23 cellular contexts compared by ENCODE assay signal in genomic region chr6:14083262-14083661, GRCh38. TPM values are rescaled to one million over a fixed set of nuclear protein-coding genes. Genes with fewer than 3 reads are reported as not detected.
DNase-seq lines count a peak whose midpoint lies in the region; ATAC-seq, FAIRE-seq and TF ChIP-seq lines count a peak whose summit lies in the region.
"Had no signal": no experiment of that assay in that cellular context is flagged by ENCODE, and none has a peak within 500 bp of the region (broad histone marks: within the 10 kb centered on the region; RNA-seq: fewer than 3 reads in every experiment).

No MANE protein-coding gene starts in this region.

- H2AFZ ChIP-seq in GM12878 (ENCODE audit: control insufficient read depth, low read depth, low read length) (no peak overlapping the region), H1 (ENCODE audit: low read length) (no peak overlapping the region)

- H3K9ac ChIP-seq in GM12878 (ENCODE audit: control insufficient read depth, insufficient read depth, low read length), result no peak overlapping the region
- H3K9ac ChIP-seq in H1 (replicated peaks in 1 of 4; ENCODE audit: extremely low read depth in 1 of 4, low read depth in 3 of 4, low read length in 3 of 4), result no peak overlapping the region
- H3K9ac ChIP-seq: BLaER1 treated with 17β-estradiol and CSF1 and Interleukin-3, amounts not matched to agents 10 nM and 100 nM had no signal

- TF ChIP-seq RAD21 in GM12878 (IDR thresholded peaks at IDR 0.05; ENCODE audit: insufficient read depth, low read depth, low read length) (no peak), H1 (IDR thresholded peaks at IDR 0.05 in 1 of 2, conservative IDR thresholded peaks at IDR 0.05 in 1 of 2; ENCODE audit: low read depth in 2 of 2, low read length in 2 of 2) (no peak)

- no peak overlapping the region for H2BK15ac ChIP-seq in H1 (ENCODE audit: low read length)

- H3K4me3 ChIP-seq in HEK293 (ENCODE audit: low read depth, low read length) (no peak overlapping the region), GM12878 (no peak overlapping the region), H1 (ENCODE audit: extremely low read depth in 1 of 4, insufficient read depth in 2 of 4, low read depth in 3 of 4, low read length in 4 of 4) (no peak overlapping the region), coronary artery (no peak overlapping the region), upper lobe of left lung (no peak overlapping the region)
- H3K4me3 ChIP-seq: BLaER1 treated with 17β-estradiol and CSF1 and Interleukin-3, amounts not matched to agents 10 nM and 100 nM had no signal

- H3K9me3 ChIP-seq in HEK293 (ENCODE audit: control insufficient read depth, insufficient read depth, low read depth, low read length), result no peaks in the 10 kb centered on the region
- H3K9me3 ChIP-seq in GM12878 (replicated peaks; ENCODE audit: control insufficient read depth, insufficient read depth, low read length), result no peaks in the 10 kb centered on the region
- no peaks in the 10 kb centered on the region for H3K9me3 ChIP-seq in H1 (ENCODE audit: insufficient read depth in 2 of 2, low read depth in 1 of 2, low read length in 1 of 2)
- H3K9me3 ChIP-seq in upper lobe of left lung, result no peaks in the 10 kb centered on the region
- H3K9me3 ChIP-seq: BLaER1 treated with 17β-estradiol and CSF1 and Interleukin-3, amounts not matched to agents 10 nM and 100 nM; Caco-2 had no signal

- no peak overlapping the region for H2BK120ac ChIP-seq in H1 (replicated peaks; ENCODE audit: low read depth, low read length)

- H3K27me3 ChIP-seq in GM12878 (replicated peaks in 1 of 2; ENCODE audit: control insufficient read depth in 2 of 2, insufficient read depth in 2 of 2, low read length in 1 of 2), result no peaks in the 10 kb centered on the region
- no peaks in the 10 kb centered on the region for H3K27me3 ChIP-seq in H1 (replicated peaks in 1 of 4; ENCODE audit: control insufficient read depth in 3 of 4, extremely low read depth in 1 of 4, insufficient read depth in 3 of 4, low read length in 3 of 4)
- H3K27me3 ChIP-seq in upper lobe of left lung, result no peaks in the 10 kb centered on the region
- H3K27me3 ChIP-seq: BLaER1 treated with 17β-estradiol and CSF1 and Interleukin-3, amounts not matched to agents 10 nM and 100 nM had no signal

- intact Hi-C loops in GM12878 (cut with micrococcal nuclease; ENCODE audit: unreplicated experiment), result no loop called here

- H2AK5ac ChIP-seq in H1 (ENCODE audit: low read depth, low read length), result no peak overlapping the region

- no peak overlapping the region for H2BK12ac ChIP-seq in H1 (ENCODE audit: low read depth, low read length)

- H3K27ac ChIP-seq in HEK293 (ENCODE audit: extremely low read depth, low read depth, low read length), result no peak overlapping the region
- no peak overlapping the region for H3K27ac ChIP-seq in GM12878 (ENCODE audit: control insufficient read depth, insufficient read depth)
- H3K27ac ChIP-seq in H1 (ENCODE audit: low read depth, low read length), result no peak overlapping the region
- no peak overlapping the region for H3K27ac ChIP-seq in coronary artery
- H3K27ac ChIP-seq in upper lobe of left lung, result no peak overlapping the region
- H3K27ac ChIP-seq: BLaER1 treated with 17β-estradiol and CSF1 and Interleukin-3, amounts not matched to agents 10 nM and 100 nM; C4-2B had no signal

- H3K14ac ChIP-seq in H1 (ENCODE audit: insufficient read length), result no peak overlapping the region

- H3K4me2 ChIP-seq in GM12878 (ENCODE audit: control insufficient read depth, insufficient read depth), result no peak overlapping the region
- H3K4me2 ChIP-seq in H1 (ENCODE audit: insufficient read depth in 1 of 2, low read depth in 2 of 2, low read length in 2 of 2), result no peak overlapping the region
- H3K4me2 ChIP-seq: BLaER1 treated with 17β-estradiol and CSF1 and Interleukin-3, amounts not matched to agents 10 nM and 100 nM had no signal

- no peaks in the 10 kb centered on the region for H4K20me1 ChIP-seq in GM12878 (ENCODE audit: control insufficient read depth, insufficient read depth)
- H4K20me1 ChIP-seq in H1 (replicated peaks in 1 of 2; ENCODE audit: control insufficient read depth in 1 of 2, insufficient read depth in 2 of 2, low read length in 2 of 2), result no peaks in the 10 kb centered on the region
- H4K20me1 ChIP-seq: BLaER1 treated with 17β-estradiol and CSF1 and Interleukin-3, amounts not matched to agents 10 nM and 100 nM had no signal

- no peak for TF ChIP-seq POLR2A in GM12891 (IDR thresholded peaks at IDR 0.05; ENCODE audit: low read depth, low read length)
- no peak for TF ChIP-seq POLR2A in GM12878 (IDR thresholded peaks at IDR 0.05; ENCODE audit: low read depth, low read length)
- TF ChIP-seq POLR2A in H1 (IDR thresholded peaks at IDR 0.05; ENCODE audit: control extremely low read depth in 1 of 2, low read depth in 2 of 2, low read length in 2 of 2), result no peak
- no peak for TF ChIP-seq POLR2A in upper lobe of left lung (IDR thresholded peaks at IDR 0.05)

- H3K79me1 ChIP-seq in H1 (ENCODE audit: low read depth, low read length), result no peaks in the 10 kb centered on the region

- SMC1A ChIA-PET in GM12878 (lab: Charles Lee; ENCODE audit: uncharacterized antibody, unreplicated experiment), result interaction anchor here (0.7 to 16.9 kb wide), 8 partner anchors 8 to 740 kb away, joined by 3 to 319 read pairs (median 8); no protein-coding TSS in a partner anchor

- H4K8ac ChIP-seq in H1 (ENCODE audit: extremely low read depth, insufficient read depth, low read length), result no peak overlapping the region

- H2BK20ac ChIP-seq in H1 (ENCODE audit: low read length), result no peak overlapping the region

- in situ Hi-C loops in GM12878 (cut with MboI), result no loop called here

- no peak overlapping the region for H4K91ac ChIP-seq in H1 (replicated peaks; ENCODE audit: insufficient read length, low read length)

- 60% methylated on average over 3 of the region's 3 CpGs for WGBS in GM12878 (ENCODE audit: insufficient coverage, insufficient replicate concordance, low lambda C conversion rate, missing lambda C conversion rate)
- WGBS in H1 (ENCODE audit: extremely low coverage in 1 of 2, insufficient coverage in 1 of 2, insufficient read length in 1 of 2, insufficient replicate concordance in 2 of 2, low coverage in 1 of 2, low lambda C conversion rate in 2 of 2, missing lambda C conversion rate in 1 of 2), 2 experiments, result 89% methylated on average over 3 of the region's 3 CpGs; no CpG with 5 or more reads in 1 of the 2 experiments
- 75 to 83% methylated on average over 3 of the region's 3 CpGs for WGBS in upper lobe of left lung, 2 donors

- no peak overlapping the region for H3K4ac ChIP-seq in H1 (replicated peaks; ENCODE audit: insufficient read length, low read depth, low read length)

- RAD21 ChIA-PET in GM12878 (lab: Charles Lee; ENCODE audit: unreplicated experiment), result interaction anchor here (1.1 to 1.7 kb wide), 3 partner anchors 8 to 27 kb away, joined by 3 to 7 read pairs (median 6); no protein-coding TSS in a partner anchor

- TF ChIP-seq CTCF in HEK293 (tag by site-specific recombination; IDR thresholded peaks at IDR 0.05), result no peak
- TF ChIP-seq CTCF in GM12878 (IDR thresholded peaks at IDR 0.05 in 2 of 3, conservative IDR thresholded peaks at IDR 0.05 in 1 of 3; ENCODE audit: control insufficient read depth in 2 of 3, extremely low read depth in 1 of 3, insufficient read depth in 1 of 3, low read depth in 3 of 3, low read length in 3 of 3), result no peak
- TF ChIP-seq CTCF in H1 (IDR thresholded peaks at IDR 0.05; ENCODE audit: control extremely low read depth in 1 of 3, insufficient read depth in 1 of 3, low read depth in 1 of 3, low read length in 3 of 3), result no peak
- TF ChIP-seq CTCF in coronary artery (IDR thresholded peaks at IDR 0.05), result no peak
- TF ChIP-seq CTCF in upper lobe of left lung (IDR thresholded peaks at IDR 0.05), result no peak

- no peak overlapping the region for H3K18ac ChIP-seq in H1 (ENCODE audit: extremely low read depth, low read length)

- DNase-seq in GM12891 (ENCODE audit: insufficient read length, low spot score) (no peak), GM12878 (ENCODE audit: low read depth, low spot score) (no peak), H1 (ENCODE audit: low read depth in 1 of 2, low spot score in 2 of 2) (no peak), coronary artery (ENCODE audit: low spot score) (no peak), SKM-1 (lab: John Stamatoyannopoulos, UW; ENCODE audit: unreplicated experiment) (no peak), NCI-H82 treated with DMSO at 0.1 percent for 48 hours (lab: John Stamatoyannopoulos, UW; ENCODE audit: unreplicated experiment) (no peak), upper lobe of left lung (no peak)
- DNase-seq: 8988T; ACHN; Caco-2; Calu3; CD4-positive, alpha-beta T cell; CD8-positive, alpha-beta T cell; DMS79 treated with DMSO at 0.1 percent for 48 hours; GF-D8 had no signal

- H4K5ac ChIP-seq in H1 (ENCODE audit: insufficient read length, low read depth, low read length), result no peak overlapping the region

- no peak for ATAC-seq in GM12878
- ATAC-seq in upper lobe of left lung (ENCODE audit: low FRiP score in 2 of 2), result no peak
- ATAC-seq: CD8-positive, alpha-beta T cell had no signal

- H3K23me2 ChIP-seq in H1 (ENCODE audit: low read depth, low read length), result peaks cover 2% of the 10 kb centered on the region; the same call in 1 of the 2 replicates

- H3K36me3 ChIP-seq in HEK293 (ENCODE audit: control insufficient read depth in 2 of 2, insufficient read depth in 1 of 2, low read length in 2 of 2) (no peaks in the 10 kb centered on the region), GM12878 (ENCODE audit: control insufficient read depth in 2 of 2, insufficient read depth in 2 of 2, low read length in 1 of 2) (no peaks in the 10 kb centered on the region), H1 (ENCODE audit: control insufficient read depth in 2 of 4, insufficient read depth in 4 of 4, low read length in 3 of 4) (no peaks in the 10 kb centered on the region), upper lobe of left lung (no peaks in the 10 kb centered on the region)
- H3K36me3 ChIP-seq: BLaER1 treated with 17β-estradiol and CSF1 and Interleukin-3, amounts not matched to agents 10 nM and 100 nM had no signal

- no peak overlapping the region for H2BK5ac ChIP-seq in H1 (ENCODE audit: low read depth, low read length)

- H3K56ac ChIP-seq in H1 (replicated peaks; ENCODE audit: insufficient read length, low read depth, low read length), result no peak overlapping the region

- no peak overlapping the region for H3K23ac ChIP-seq in H1 (ENCODE audit: insufficient read length)

- peak; percentile 52 for FAIRE-seq in GM12891 (lab: Jason Lieb, UNC)
- FAIRE-seq in GM12878 (lab: Jason Lieb, UNC), result no peak
- no peak for FAIRE-seq in H1 (lab: Jason Lieb, UNC)
- FAIRE-seq: A204.1, D721Med, G401.6, GM18507, GM19239 had no signal

- CTCF ChIA-PET in HEK293 (lab: Yijun Ruan, JAX) (interaction anchor here (0.9 to 1.5 kb wide), 3 partner anchors 10 to 27 kb away, joined by 3 read pairs; no protein-coding TSS in a partner anchor), GM12878 (lab: Yijun Ruan, JAX) (interaction anchor here (0.6 to 9.4 kb wide), 4 partner anchors 16 to 47 kb away, joined by 3 to 66 read pairs (median 6); no protein-coding TSS in a partner anchor), H1 (lab: Charles Lee; ENCODE audit: partially characterized antibody) (interaction anchor here (0.6 to 2.1 kb wide), 12 partner anchors 10 to 197 kb away, joined by 3 to 6 read pairs (median 3); no protein-coding TSS in a partner anchor)

- no TSS peak for BruUV-seq in GM12878 (replicated peaks; lab: Mats Ljungman, UMichigan)

- TF ChIP-seq EP300 in GM12878 (IDR thresholded peaks at IDR 0.05; ENCODE audit: borderline replicate concordance in 1 of 2, control insufficient read depth in 1 of 2, low read depth in 2 of 2, low read length in 2 of 2) (no peak), H1 (IDR thresholded peaks at IDR 0.05; ENCODE audit: borderline replicate concordance in 1 of 2, low read depth in 2 of 2, low read length in 2 of 2) (no peak), upper lobe of left lung (IDR thresholded peaks at IDR 0.05) (no peak)

- H3K4me1 ChIP-seq in HEK293 (ENCODE audit: control insufficient read depth, insufficient read depth, low read length) (no peaks in the 10 kb centered on the region), GM12878 (ENCODE audit: control insufficient read depth, insufficient read depth, low read length) (peaks cover 13% of the 10 kb centered on the region), H1 (replicated peaks in 1 of 4; ENCODE audit: control insufficient read depth in 3 of 4, insufficient read depth in 4 of 4, low read length in 3 of 4) (peaks cover 0 to 4% (median 3%) of the 10 kb centered on the region in 4 experiments; a peak in 3 of 7 replicates), upper lobe of left lung (no peaks in the 10 kb centered on the region)

- POLR2A ChIA-PET in HEK293 (lab: Yijun Ruan, JAX), result no interaction called here
- POLR2A ChIA-PET in GM12878 (lab: Charles Lee), result interaction anchor here (0.7 to 2.3 kb wide), 3 partner anchors 9 to 45 kb away, joined by 3 to 9 read pairs (median 3); no protein-coding TSS in a partner anchor
- POLR2A ChIA-PET in H1 (lab: Charles Lee; ENCODE audit: partially characterized antibody), result no interaction called here

- H3K79me2 ChIP-seq in GM12878 (ENCODE audit: control insufficient read depth, insufficient read depth, low read length), result no peaks in the 10 kb centered on the region
- no peaks in the 10 kb centered on the region for H3K79me2 ChIP-seq in H1 (ENCODE audit: control insufficient read depth in 1 of 2, insufficient read depth in 2 of 2, low read length in 2 of 2)

RNA-seq across cellular contexts. Expression of gene CD83, which starts 34.3 kb away (rescaled TPM):
- polyA plus RNA-seq in GM12891 (2012; ENCODE audit: low read depth, missing spikeins), result 69.9 TPM
- total RNA-seq in GM12878 (2013; cell fraction: nucleolus; rRNA removed), result 204 and 206 TPM in 2 replicates
- total RNA-seq in GM12878 (2014; rRNA removed) (161 and 190 TPM in 2 replicates), GM12878 (2014; rRNA removed; fragmentation: Illumina TruSeq; extraction: Trizol) (126 and 127 TPM in 2 replicates), GM12878 (2021) (128 and 132 TPM in 2 replicates), upper lobe of left lung (10 to 100 TPM; 13.6 to 40.6 (median 21.5) TPM)
- polyA plus RNA-seq in GM12878 (2011; ENCODE audit: low read depth), result 62.9 TPM
- polyA plus RNA-seq in GM12878 (2011; rRNA removed) (121 and 129 TPM in 2 replicates), GM12878 (2014; fragmentation: Illumina TruSeq; extraction: Trizol) (170 and 198 TPM in 2 replicates), GM12878 (2014; fragmentation: Nextera tagmentation; extraction: Ambion mirVana) (100 to 1,000 TPM; 120 to 174 TPM), GM12878 (2014; rRNA removed) (158 and 173 TPM in 2 replicates), GM12878 (2016; fragmentation: Nextera tagmentation; extraction: Ambion mirVana) (10 to 100 TPM; 76.1 to 78.6 TPM), H1 (2011; rRNA removed) (2.8 and 4.6 TPM in 2 replicates)
- polyA plus RNA-seq in GM12878 (2011; cell fraction: cytosol; rRNA removed), result 61.3 and 73.0 TPM in 2 replicates
- polyA plus RNA-seq in GM12878 (2011; cell fraction: nucleus; rRNA removed), result 61.7 and 74.8 TPM in 2 replicates
- polyA plus RNA-seq in GM12878 (2012), result 55.9 and 78.6 TPM in 2 replicates
- 48.8 and 53.4 TPM in 2 replicates for polyA minus RNA-seq in GM12878 (2011; rRNA and poly(A)+ RNA removed)
- polyA minus RNA-seq in GM12878 (2011; cell fraction: cytosol; rRNA and poly(A)+ RNA removed), result 16.2 and 18.5 TPM in 2 replicates
- 14.9 and 19.7 TPM in 2 replicates for polyA minus RNA-seq in GM12878 (2011; cell fraction: nucleus; rRNA and poly(A)+ RNA removed)
- total RNA-seq in H1 (2021; fragmentation: NEBNext Ultra II Directional; extraction: Animal tissue kit (Norgen Biotek cat#: 25700)), result 8.5 and 8.8 TPM in 2 replicates
- 4.8 TPM for polyA plus RNA-seq in H1 (2011; cell fraction: cytosol; rRNA removed)
- 2.9 TPM for polyA plus RNA-seq in H1 (2011; cell fraction: nucleus; rRNA removed)
- polyA plus RNA-seq in H1 (2012, experiment 1 of 2), result 7.1 to 9.9 TPM (median 7.6 TPM) in 4 replicates
- 5.9 TPM for polyA plus RNA-seq in H1 (2012, experiment 2 of 2)
- polyA plus RNA-seq in H1 (2013, experiment 1 of 2), result 9.0 TPM
- polyA plus RNA-seq in H1 (2013, experiment 2 of 2), result 11.7 TPM
- polyA minus RNA-seq in H1 (2011; rRNA and poly(A)+ RNA removed), result 3.6 and 4.6 TPM in 2 replicates
- 2.1 TPM for polyA minus RNA-seq in H1 (2011; cell fraction: cytosol; rRNA and poly(A)+ RNA removed)
- 4.2 TPM for polyA minus RNA-seq in H1 (2011; cell fraction: nucleus; rRNA and poly(A)+ RNA removed)
